In the genomic region with DNA sequence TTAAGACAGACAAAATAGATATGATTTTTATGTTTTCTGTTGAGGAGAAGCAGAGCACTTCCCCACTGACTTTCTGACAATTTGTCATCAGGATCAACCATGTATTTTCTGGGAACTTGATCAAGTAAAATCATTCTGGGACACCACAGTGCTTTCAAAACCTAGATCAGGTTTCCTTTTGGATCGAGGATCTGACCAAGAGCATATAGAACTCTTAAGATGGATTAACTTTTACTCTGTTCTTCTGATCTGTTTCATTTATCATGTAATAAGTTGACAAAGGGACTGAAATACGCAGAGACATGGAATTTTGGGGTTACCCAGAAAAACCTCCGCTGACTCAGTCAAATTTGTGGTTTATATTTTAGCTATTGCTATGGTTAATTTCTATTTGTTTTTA, we compare ENCODE assay signal across 18 cellular contexts.
DNase-seq lines count a peak whose midpoint lies in the region; ATAC-seq and TF ChIP-seq lines count a peak whose summit lies in the region.
"Had no signal": no experiment of that assay in that cellular context is flagged by ENCODE, and none has a peak within 500 bp of the region (broad histone marks: within the 10 kb centered on the region; RNA-seq: fewer than 3 reads in every experiment).

No MANE protein-coding gene starts in this region.

- H3K27me3 ChIP-seq in IMR-90 (ENCODE audit: control insufficient read depth, insufficient read depth, low read length), result no peaks in the 10 kb centered on the region
- no peaks in the 10 kb centered on the region for H3K27me3 ChIP-seq in skeletal muscle satellite cell (ENCODE audit: control insufficient read depth, insufficient read depth, low read length)

- peaks cover 13 to 19% of the 10 kb centered on the region in 2 experiments for H3K79me1 ChIP-seq in IMR-90 (ENCODE audit: low read depth in 1 of 2, low read length in 2 of 2)

- ATAC-seq in IMR-90 (ENCODE audit: low read depth) (no peak), HG02798 (IDR thresholded peaks at IDR 0.05; ENCODE audit: poor library complexity, unreplicated experiment) (no peak)

- TF ChIP-seq CTCF in IMR-90 (conservative IDR thresholded peaks at IDR 0.05; ENCODE audit: low read depth, low read length) (no peak), astrocyte of the spinal cord (IDR thresholded peaks at IDR 0.05; ENCODE audit: low read depth, low read length) (no peak), fibroblast of the aortic adventitia (IDR thresholded peaks at IDR 0.05; ENCODE audit: insufficient read depth, low read length) (no peak)

- H3K4me1 ChIP-seq in IMR-90 (ENCODE audit: control insufficient read depth, insufficient read depth, low read length), result peaks cover 2% of the 10 kb centered on the region
- H3K4me1 ChIP-seq in skeletal muscle satellite cell (ENCODE audit: control insufficient read depth, insufficient read depth, low read length), result peaks cover 8% of the 10 kb centered on the region

- intact Hi-C loops in IMR-90 (cut with micrococcal nuclease), result no loop called here

- CTCF ChIA-PET in IMR-90 (lab: Yijun Ruan, JAX), result no interaction called here

- H3K9ac ChIP-seq in IMR-90 (ENCODE audit: low read depth, low read length) (no peak overlapping the region), skeletal muscle satellite cell (ENCODE audit: low read depth, low read length) (no peak overlapping the region)

- no peaks in the 10 kb centered on the region; the same call in 1 of the 2 replicates for H3K9me1 ChIP-seq in IMR-90 (ENCODE audit: insufficient read depth, low read length)

- BruUV-seq in IMR-90 (replicated peaks; lab: Mats Ljungman, UMichigan), result no TSS peak

- no peaks in the 10 kb centered on the region for H3K9me3 ChIP-seq in IMR-90 (ENCODE audit: control insufficient read depth, insufficient read depth, low read length)
- H3K9me3 ChIP-seq in skeletal muscle satellite cell (replicated peaks; ENCODE audit: low read length), result no peaks in the 10 kb centered on the region

- in situ Hi-C loops in IMR-90 (cut with MboI; ENCODE audit: low sequenced_read_pairs) (no loop called here), astrocyte of the spinal cord (cut with HindIII; ENCODE audit: low sequenced_read_pairs) (no loop called here)

- H2BK5ac ChIP-seq in IMR-90 (ENCODE audit: low read depth, low read length, poor library complexity, severe bottlenecking), result no peak overlapping the region

- no peak overlapping the region for H3K4me2 ChIP-seq in IMR-90 (ENCODE audit: low read depth, low read length)
- peak overlapping the region; percentile 28 for H3K4me2 ChIP-seq in skeletal muscle satellite cell (ENCODE audit: low read length)

- H4K8ac ChIP-seq in IMR-90 (ENCODE audit: low read depth in 2 of 2, low read length in 2 of 2), result no peak overlapping the region

- no peak overlapping the region for H2AFZ ChIP-seq in IMR-90 (replicated peaks; ENCODE audit: low read length, poor library complexity)

- no peak for TF ChIP-seq POLR2A in IMR-90 (IDR thresholded peaks at IDR 0.05; ENCODE audit: low read depth, low read length)

- POLR2A ChIA-PET in IMR-90 (lab: Charles Lee; ENCODE audit: unreplicated experiment), result no interaction called here

- no peak overlapping the region for H4K91ac ChIP-seq in IMR-90 (ENCODE audit: insufficient read depth, low read depth, low read length)

- H3K4me3 ChIP-seq in IMR-90 (ENCODE audit: insufficient read depth, low read depth, low read length) (no peak overlapping the region), astrocyte of the spinal cord (ENCODE audit: low read depth, low read length) (no peak overlapping the region), fibroblast of the aortic adventitia (ENCODE audit: low read depth, low read length) (no peak overlapping the region), skeletal muscle satellite cell (ENCODE audit: low read length) (no peak overlapping the region)

- H4K20me1 ChIP-seq in IMR-90 (ENCODE audit: insufficient read depth, low read length), result no peaks in the 10 kb centered on the region

- no peak overlapping the region for H2BK120ac ChIP-seq in IMR-90 (ENCODE audit: low read depth, low read length)

- H3K18ac ChIP-seq in IMR-90 (ENCODE audit: low read depth, low read length), result no peak overlapping the region

- 100% methylated on average over 1 of the region's 3 CpGs; no CpG with 5 or more reads in 1 of the 2 experiments for WGBS in IMR-90 (ENCODE audit: extremely low coverage in 2 of 2, insufficient read length in 1 of 2), 2 experiments

- no peak overlapping the region for H3K4ac ChIP-seq in IMR-90 (ENCODE audit: low read depth, low read length)

- dilution Hi-C loops in IMR-90 (cut with HindIII; ENCODE audit: low sequenced_read_pairs, unreplicated experiment), result no loop called here

- no peak overlapping the region for H2AK9ac ChIP-seq in IMR-90 (replicated peaks; ENCODE audit: low read depth, low read length, poor library complexity)

- no peaks in the 10 kb centered on the region for H3K36me3 ChIP-seq in IMR-90 (ENCODE audit: control insufficient read depth, insufficient read depth, low read length)
- no peaks in the 10 kb centered on the region for H3K36me3 ChIP-seq in skeletal muscle satellite cell (ENCODE audit: insufficient read depth, low read length)

- no peak overlapping the region for H3K56ac ChIP-seq in IMR-90 (ENCODE audit: extremely low read depth, insufficient read depth, low read length)

- no peak overlapping the region for H3K27ac ChIP-seq in IMR-90 (ENCODE audit: insufficient read depth, low read length)
- H3K27ac ChIP-seq: C4-2B, HL-60, RWPE1 had no signal

- no peak overlapping the region for H2AK5ac ChIP-seq in IMR-90 (ENCODE audit: low read depth, low read length)

- no peak overlapping the region for H2BK20ac ChIP-seq in IMR-90 (ENCODE audit: low read depth, low read length)

- TF ChIP-seq RAD21 in IMR-90 (IDR thresholded peaks at IDR 0.05; ENCODE audit: low read length), result no peak

- H2BK15ac ChIP-seq in IMR-90 (ENCODE audit: low read depth, low read length), result no peak overlapping the region

- H3K23ac ChIP-seq in IMR-90 (ENCODE audit: low read depth, low read length), result no peak overlapping the region

- H4K5ac ChIP-seq in IMR-90 (ENCODE audit: low read depth, low read length), result no peak overlapping the region

- no peak overlapping the region for H3K14ac ChIP-seq in IMR-90 (replicated peaks; ENCODE audit: low read depth, low read length)

- DNase-seq in IMR-90, result peak; percentile 20
- DNase-seq in astrocyte of the spinal cord (ENCODE audit: low read depth, low spot score), result peak; percentile 33
- peak; percentile 41 for DNase-seq in fibroblast of the aortic adventitia (ENCODE audit: low read depth)
- DNase-seq in NK-92 treated with Interleukin-12 subunit alpha and Interleukin-12 subunit beta, amount 100 ng/mL, for 24 hours (lab: John Stamatoyannopoulos, UW), result no peak
- no peak for DNase-seq in NCI-H1092 treated with DMSO at 0.1 percent for 48 hours (lab: John Stamatoyannopoulos, UW)
- DNase-seq in DMS53 treated with DMSO at 0.1 percent for 48 hours (lab: John Stamatoyannopoulos, UW; ENCODE audit: unreplicated experiment), result no peak
- DNase-seq: DMS79 treated with DMSO at 0.1 percent for 48 hours, Karpas-422, MM.1S, NCI-H1105, NCI-H1694, NCI-H748 treated with DMSO at 0.1 percent for 48 hours, SIG-M5 had no signal

TF ChIP-seq in IMR-90, 13 proteins besides CTCF, POLR2A, EP300 and RAD21:
- TF ChIP-seq, protein P1, sequence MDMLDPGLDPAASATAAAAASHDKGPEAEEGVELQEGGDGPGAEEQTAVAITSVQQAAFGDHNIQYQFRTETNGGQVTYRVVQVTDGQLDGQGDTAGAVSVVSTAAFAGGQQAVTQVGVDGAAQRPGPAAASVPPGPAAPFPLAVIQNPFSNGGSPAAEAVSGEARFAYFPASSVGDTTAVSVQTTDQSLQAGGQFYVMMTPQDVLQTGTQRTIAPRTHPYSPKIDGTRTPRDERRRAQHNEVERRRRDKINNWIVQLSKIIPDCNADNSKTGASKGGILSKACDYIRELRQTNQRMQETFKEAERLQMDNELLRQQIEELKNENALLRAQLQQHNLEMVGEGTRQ (IDR thresholded peaks at IDR 0.05; ENCODE audit: low read depth, low read length), result no peak
- TF ChIP-seq NFE2L2 (IDR thresholded peaks at IDR 0.05; ENCODE audit: low read depth, low read length) (no peak), CEBPB (IDR thresholded peaks at IDR 0.05; ENCODE audit: low read depth, low read length) (no peak), MAZ (IDR thresholded peaks at IDR 0.05; ENCODE audit: borderline replicate concordance, low read depth, low read length) (no peak), RCOR1 (IDR thresholded peaks at IDR 0.05; ENCODE audit: insufficient replicate concordance, low read length) (no peak), RFX5 (IDR thresholded peaks at IDR 0.05; ENCODE audit: low read depth, low read length) (no peak), MXI1 (IDR thresholded peaks at IDR 0.05; ENCODE audit: borderline replicate concordance, low read depth, low read length) (no peak), BHLHE40 (IDR thresholded peaks at IDR 0.05; ENCODE audit: low read depth, low read length) (no peak), SMC3 (IDR thresholded peaks at IDR 0.05; ENCODE audit: low read depth, low read length) (no peak), CHD1 (IDR thresholded peaks at IDR 0.05; ENCODE audit: low read depth, low read length) (no peak), MAFK (IDR thresholded peaks at IDR 0.05; ENCODE audit: low read depth, low read length) (no peak), FOS (IDR thresholded peaks at IDR 0.05; ENCODE audit: low read depth, low read length) (no peak)
- TF ChIP-seq, protein P2, sequence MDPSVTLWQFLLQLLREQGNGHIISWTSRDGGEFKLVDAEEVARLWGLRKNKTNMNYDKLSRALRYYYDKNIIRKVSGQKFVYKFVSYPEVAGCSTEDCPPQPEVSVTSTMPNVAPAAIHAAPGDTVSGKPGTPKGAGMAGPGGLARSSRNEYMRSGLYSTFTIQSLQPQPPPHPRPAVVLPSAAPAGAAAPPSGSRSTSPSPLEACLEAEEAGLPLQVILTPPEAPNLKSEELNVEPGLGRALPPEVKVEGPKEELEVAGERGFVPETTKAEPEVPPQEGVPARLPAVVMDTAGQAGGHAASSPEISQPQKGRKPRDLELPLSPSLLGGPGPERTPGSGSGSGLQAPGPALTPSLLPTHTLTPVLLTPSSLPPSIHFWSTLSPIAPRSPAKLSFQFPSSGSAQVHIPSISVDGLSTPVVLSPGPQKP (IDR thresholded peaks at IDR 0.05; ENCODE audit: borderline replicate concordance, low read depth, low read length), result no peak

Comparison
In these comparisons a context has a peak if more than half of its experiments do, and no peak if none do; other contexts are left out.
1. DNase-seq: peak in IMR-90 (single experiment), astrocyte of the spinal cord (single experiment) and fibroblast of the aortic adventitia (single experiment); none in NK-92 treated with Interleukin-12 subunit alpha and Interleukin-12 subunit beta, amount 100 ng/mL, for 24 hours (single experiment), NCI-H1092 treated with DMSO at 0.1 percent for 48 hours (single experiment) and DMS53 treated with DMSO at 0.1 percent for 48 hours (single experiment).